Comparison of ENCODE assay signal across 11 cellular contexts in genomic region chr17:49498037-49498615, GRCh38. TPM values are rescaled to one million over a fixed set of nuclear protein-coding genes. Genes with fewer than 3 reads are reported as not detected.
DNase-seq lines count a peak whose midpoint lies in the region; ATAC-seq and TF ChIP-seq lines count a peak whose summit lies in the region.
"Had no signal": no experiment of that assay in that cellular context is flagged by ENCODE, and none has a peak within 500 bp of the region (broad histone marks: within the 10 kb centered on the region; RNA-seq: fewer than 3 reads in every experiment).

No MANE protein-coding gene starts in this region.

- H3K27ac ChIP-seq in uterus: no peak overlapping the region
- H3K27ac ChIP-seq: HL-60 had no signal

- peaks cover 8 to 12% of the 10 kb centered on the region in 2 donors for H3K27me3 ChIP-seq in uterus

- TF ChIP-seq CTCF in uterus (IDR thresholded peaks at IDR 0.05): no peak

- H3K36me3 Mint-ChIP-seq in activated naive CD4-positive, alpha-beta T cell treated with anti-CD3 and anti-CD28 coated beads for 36 hours (ENCODE audit: low read depth): no peaks in the 10 kb centered on the region
- no peaks in the 10 kb centered on the region for H3K36me3 Mint-ChIP-seq in activated naive CD4-positive, alpha-beta T cell treated with anti-CD3 and anti-CD28 coated beads, Interleukin-2, amount 10 ng/mL, durations not matched to agents 7 days and 5 days
- H3K36me3 Mint-ChIP-seq in T-cell: no peaks in the 10 kb centered on the region
- no peaks in the 10 kb centered on the region for H3K36me3 Mint-ChIP-seq in stimulated activated naive B cell treated with anti-CD40 and anti-IgM and Interleukin-4, amounts not matched to agents 10 μg/mL and 1 μg/mL and 100 μg/mL, for 72 hours

- intact Hi-C loops in activated naive CD4-positive, alpha-beta T cell treated with anti-CD3 and anti-CD28 coated beads for 36 hours (cut with micrococcal nuclease): loop anchor here (5.0 kb wide), 3 partner anchors 61 to 469 kb away; partner anchors contain the start of genes DLX4 and SLC35B1
- intact Hi-C loops in uterus (cut with DNase I; ENCODE audit: low total_unique reads): loop anchor here (5.0 kb wide), 1 partner anchor 59 kb away; no protein-coding TSS in a partner anchor

- H3K4me3 ChIP-seq in uterus: no peak overlapping the region

- CTCF ChIA-PET in activated naive CD4-positive, alpha-beta T cell treated with anti-CD3 and anti-CD28 coated beads for 36 hours (lab: Charles Lee): interaction anchor here (2.0 to 6.9 kb wide), 2 partner anchors 59 to 90 kb away, joined by 8 to 56 read pairs; no protein-coding TSS in a partner anchor
- CTCF ChIA-PET in activated naive CD4-positive, alpha-beta T cell treated with anti-CD3 and anti-CD28 coated beads, Interleukin-2, amount 10 ng/mL, durations not matched to agents 7 days and 5 days (lab: Charles Lee): interaction anchor here (0.9 to 3.8 kb wide), 3 partner anchors 11 to 90 kb away, joined by 4 to 40 read pairs (median 24); no protein-coding TSS in a partner anchor
- CTCF ChIA-PET in T-cell (lab: Charles Lee): interaction anchor here (0.5 to 1.0 kb wide), 3 partner anchors 59 to 1091 kb away, joined by 3 to 5 read pairs (median 3); partner anchors contain the start of gene FAM117A (in 1 of the 2)

- H3K9me3 Mint-ChIP-seq in activated naive CD4-positive, alpha-beta T cell treated with anti-CD3 and anti-CD28 coated beads for 36 hours: no peaks in the 10 kb centered on the region
- no peaks in the 10 kb centered on the region for H3K9me3 Mint-ChIP-seq in activated naive CD4-positive, alpha-beta T cell treated with anti-CD3 and anti-CD28 coated beads, Interleukin-2, amount 10 ng/mL, durations not matched to agents 7 days and 5 days
- H3K9me3 Mint-ChIP-seq in T-cell: no peaks in the 10 kb centered on the region
- no peaks in the 10 kb centered on the region for H3K9me3 Mint-ChIP-seq in stimulated activated naive B cell treated with anti-CD40 and anti-IgM and Interleukin-4, amounts not matched to agents 10 μg/mL and 1 μg/mL and 100 μg/mL, for 72 hours

- H3K36me3 ChIP-seq in uterus: no peaks in the 10 kb centered on the region

- H3K27ac Mint-ChIP-seq in activated naive CD4-positive, alpha-beta T cell treated with anti-CD3 and anti-CD28 coated beads for 36 hours: no peak overlapping the region
- no peak overlapping the region for H3K27ac Mint-ChIP-seq in activated naive CD4-positive, alpha-beta T cell treated with anti-CD3 and anti-CD28 coated beads, Interleukin-2, amount 10 ng/mL, durations not matched to agents 7 days and 5 days
- H3K27ac Mint-ChIP-seq in T-cell: no peak overlapping the region
- H3K27ac Mint-ChIP-seq in stimulated activated naive B cell treated with anti-CD40 and anti-IgM and Interleukin-4, amounts not matched to agents 10 μg/mL and 1 μg/mL and 100 μg/mL, for 72 hours: peak overlapping the region; percentile 28

- peaks cover 0 to 14% of the 10 kb centered on the region in 2 donors for H3K4me1 ChIP-seq in uterus

- DNase-seq in activated naive CD4-positive, alpha-beta T cell treated with anti-CD3 and anti-CD28 coated beads for 36 hours: no peak
- no peak for DNase-seq in activated naive CD4-positive, alpha-beta T cell treated with anti-CD3 and anti-CD28 coated beads, Interleukin-2, amount 10 ng/mL, durations not matched to agents 7 days and 5 days
- peak in 1 of 34 experiments; percentile 5 for DNase-seq in T-cell
- peak; percentile 54 for DNase-seq in iPS-NIHi7 (ENCODE audit: extremely low spot score)
- no peak for DNase-seq in stimulated activated naive B cell treated with anti-CD40 and anti-IgM and Interleukin-4, amounts not matched to agents 10 μg/mL and 1 μg/mL and 100 μg/mL, for 72 hours
- DNase-seq in stimulated activated naive CD4-positive, alpha-beta T cell (lab: John Stamatoyannopoulos, UW): no peak
- no peak for DNase-seq in amniotic stem cell (lab: John Stamatoyannopoulos, UW)
- no peak for DNase-seq in uterus
- DNase-seq: NCI-H187 treated with DMSO at 0.1 percent for 48 hours, T-helper 1 cell had no signal

- H3K4me1 Mint-ChIP-seq in activated naive CD4-positive, alpha-beta T cell treated with anti-CD3 and anti-CD28 coated beads for 36 hours (ENCODE audit: low read depth): peaks cover 19% of the 10 kb centered on the region
- peaks cover 31% of the 10 kb centered on the region for H3K4me1 Mint-ChIP-seq in activated naive CD4-positive, alpha-beta T cell treated with anti-CD3 and anti-CD28 coated beads, Interleukin-2, amount 10 ng/mL, durations not matched to agents 7 days and 5 days
- peaks cover 22 to 31% (median 27%) of the 10 kb centered on the region in 3 donors for H3K4me1 Mint-ChIP-seq in T-cell
- peaks cover 27 to 32% of the 10 kb centered on the region in 2 donors for H3K4me1 Mint-ChIP-seq in stimulated activated naive B cell treated with anti-CD40 and anti-IgM and Interleukin-4, amounts not matched to agents 10 μg/mL and 1 μg/mL and 100 μg/mL, for 72 hours

- no peaks in the 10 kb centered on the region for H3K9me3 ChIP-seq in uterus

- TF ChIP-seq POLR2A in uterus (IDR thresholded peaks at IDR 0.05): no peak

- no peak for ATAC-seq in T-cell (replicated peaks in 1 of 4)
- ATAC-seq in stimulated activated naive B cell treated with anti-CD40 and anti-IgM and Interleukin-4, amounts not matched to agents 10 μg/mL and 1 μg/mL and 100 μg/mL, for 72 hours (replicated peaks): no peak

- H3K27me3 Mint-ChIP-seq in activated naive CD4-positive, alpha-beta T cell treated with anti-CD3 and anti-CD28 coated beads for 36 hours (ENCODE audit: low read depth): peaks cover 65% of the 10 kb centered on the region
- peaks cover 95% of the 10 kb centered on the region for H3K27me3 Mint-ChIP-seq in activated naive CD4-positive, alpha-beta T cell treated with anti-CD3 and anti-CD28 coated beads, Interleukin-2, amount 10 ng/mL, durations not matched to agents 7 days and 5 days
- peaks cover 37 to 53% of the 10 kb centered on the region in 2 donors for H3K27me3 Mint-ChIP-seq in T-cell
- H3K27me3 Mint-ChIP-seq in stimulated activated naive B cell treated with anti-CD40 and anti-IgM and Interleukin-4, amounts not matched to agents 10 μg/mL and 1 μg/mL and 100 μg/mL, for 72 hours: peaks cover 50 to 70% of the 10 kb centered on the region in 2 donors

- peak overlapping the region; percentile 56 for H3K4me3 Mint-ChIP-seq in activated naive CD4-positive, alpha-beta T cell treated with anti-CD3 and anti-CD28 coated beads for 36 hours
- no peak overlapping the region for H3K4me3 Mint-ChIP-seq in activated naive CD4-positive, alpha-beta T cell treated with anti-CD3 and anti-CD28 coated beads, Interleukin-2, amount 10 ng/mL, durations not matched to agents 7 days and 5 days
- H3K4me3 Mint-ChIP-seq in T-cell: peak overlapping the region; percentile 69 to 82 (median 71)
- peak overlapping the region in 1 of 2 donors; percentile 58 for H3K4me3 Mint-ChIP-seq in stimulated activated naive B cell treated with anti-CD40 and anti-IgM and Interleukin-4, amounts not matched to agents 10 μg/mL and 1 μg/mL and 100 μg/mL, for 72 hours

- POLR2A ChIA-PET in T-cell (lab: Charles Lee): no interaction called here

RNA-seq across cellular contexts. Expression of gene NGFR, which starts 3.0 kb away (rescaled TPM):
- under 1 TPM; 0.12 TPM for total RNA-seq in activated naive CD4-positive, alpha-beta T cell treated with anti-CD3 and anti-CD28 coated beads for 36 hours
- total RNA-seq in T-cell (under 1 TPM; 0.20 to 0.40 (median 0.29) TPM), uterus (10 to 100 TPM in 2 of 4 donors, 1 to 10 TPM in 2; 1.8 to 47.9 (median 9.9) TPM)
